In genomic region chr6:158047120-158047518, GRCh38 we compare ENCODE assay signal across 8 cellular contexts.
DNase-seq lines count a peak whose midpoint lies in the region; ATAC-seq and TF ChIP-seq lines count a peak whose summit lies in the region.

No MANE protein-coding gene starts in this region.

- H3K27ac Mint-ChIP-seq in HFFc6: peak overlapping the region; percentile 94

- ATAC-seq in left ventricle myocardium superior (no peak), SK-N-SH treated with all-trans-retinoic acid at 6 μM for 48 hours (no peak)

- peak overlapping the region; percentile 64 for H3K4me3 Mint-ChIP-seq in HFFc6

- intact Hi-C loops in left ventricle myocardium superior (cut with micrococcal nuclease): no loop called here

- H3K27me3 Mint-ChIP-seq in HFFc6 (ENCODE audit: insufficient read depth): peaks cover 3% of the 10 kb centered on the region; the same call in 1 of the 2 replicates

- H3K4me1 Mint-ChIP-seq in HFFc6 (ENCODE audit: low read depth): peaks cover 92% of the 10 kb centered on the region

- no peaks in the 10 kb centered on the region for H3K9me3 Mint-ChIP-seq in HFFc6

- in situ Hi-C loops in GM13976 (cut with MboI; ENCODE audit: low sequenced_read_pairs, unreplicated experiment): no loop called here

- DNase-seq in HFFc6 (peak; percentile 82), left ventricle myocardium superior (peak; percentile 37), NCI-H226 (no peak), dedifferentiated amniotic fluid mesenchymal stem cell (ENCODE audit: extremely low spot score) (no peak), GM13976 (ENCODE audit: low spot score) (no peak)
- DNase-seq in activated CD8-positive, alpha-beta memory T cell treated with anti-CD3 and anti-CD28 coated beads, Interleukin-2, amount 50 U/mL, for 4 hours: peak; percentile 73
- peak; percentile 51 to 71 for DNase-seq in stimulated activated CD8-positive, alpha-beta memory T cell treated with anti-CD3 and anti-CD28 coated beads, Interleukin-2, amount 100 ng/mL, for 48 hours (ENCODE audit: low read depth in 2 of 2)

- peaks cover 74% of the 10 kb centered on the region for H3K36me3 Mint-ChIP-seq in HFFc6 (ENCODE audit: low read depth)

- TF ChIP-seq CTCF in HFFc6 (IDR thresholded peaks at IDR 0.05) (no peak), GM13976 (IDR thresholded peaks at IDR 0.05; ENCODE audit: borderline replicate concordance, control extremely low read depth, extremely low read depth, insufficient read depth, missing control alignments) (no peak)

TF ChIP-seq in SK-N-SH treated with all-trans-retinoic acid at 6 μM for 48 hours, 23 proteins besides CTCF, POLR2A, EP300 and RAD21:
- TF ChIP-seq, protein P1, sequence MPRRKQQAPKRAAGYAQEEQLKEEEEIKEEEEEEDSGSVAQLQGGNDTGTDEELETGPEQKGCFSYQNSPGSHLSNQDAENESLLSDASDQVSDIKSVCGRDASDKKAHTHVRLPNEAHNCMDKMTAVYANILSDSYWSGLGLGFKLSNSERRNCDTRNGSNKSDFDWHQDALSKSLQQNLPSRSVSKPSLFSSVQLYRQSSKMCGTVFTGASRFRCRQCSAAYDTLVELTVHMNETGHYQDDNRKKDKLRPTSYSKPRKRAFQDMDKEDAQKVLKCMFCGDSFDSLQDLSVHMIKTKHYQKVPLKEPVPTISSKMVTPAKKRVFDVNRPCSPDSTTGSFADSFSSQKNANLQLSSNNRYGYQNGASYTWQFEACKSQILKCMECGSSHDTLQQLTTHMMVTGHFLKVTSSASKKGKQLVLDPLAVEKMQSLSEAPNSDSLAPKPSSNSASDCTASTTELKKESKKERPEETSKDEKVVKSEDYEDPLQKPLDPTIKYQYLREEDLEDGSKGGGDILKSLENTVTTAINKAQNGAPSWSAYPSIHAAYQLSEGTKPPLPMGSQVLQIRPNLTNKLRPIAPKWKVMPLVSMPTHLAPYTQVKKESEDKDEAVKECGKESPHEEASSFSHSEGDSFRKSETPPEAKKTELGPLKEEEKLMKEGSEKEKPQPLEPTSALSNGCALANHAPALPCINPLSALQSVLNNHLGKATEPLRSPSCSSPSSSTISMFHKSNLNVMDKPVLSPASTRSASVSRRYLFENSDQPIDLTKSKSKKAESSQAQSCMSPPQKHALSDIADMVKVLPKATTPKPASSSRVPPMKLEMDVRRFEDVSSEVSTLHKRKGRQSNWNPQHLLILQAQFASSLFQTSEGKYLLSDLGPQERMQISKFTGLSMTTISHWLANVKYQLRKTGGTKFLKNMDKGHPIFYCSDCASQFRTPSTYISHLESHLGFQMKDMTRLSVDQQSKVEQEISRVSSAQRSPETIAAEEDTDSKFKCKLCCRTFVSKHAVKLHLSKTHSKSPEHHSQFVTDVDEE (CRISPR knock-in tag; IDR thresholded peaks at IDR 0.05): no peak
- TF ChIP-seq ZC3H10 (CRISPR knock-in tag; IDR thresholded peaks at IDR 0.05) (no peak), ZFP30 (CRISPR knock-in tag; IDR thresholded peaks at IDR 0.05) (no peak), ZNF565 (CRISPR knock-in tag; conservative IDR thresholded peaks at IDR 0.05; ENCODE audit: low read depth) (no peak), ESRRG (CRISPR knock-in tag; IDR thresholded peaks at IDR 0.05) (no peak), ISL1 (CRISPR knock-in tag; IDR thresholded peaks at IDR 0.05) (no peak)
- TF ChIP-seq, protein P2, sequence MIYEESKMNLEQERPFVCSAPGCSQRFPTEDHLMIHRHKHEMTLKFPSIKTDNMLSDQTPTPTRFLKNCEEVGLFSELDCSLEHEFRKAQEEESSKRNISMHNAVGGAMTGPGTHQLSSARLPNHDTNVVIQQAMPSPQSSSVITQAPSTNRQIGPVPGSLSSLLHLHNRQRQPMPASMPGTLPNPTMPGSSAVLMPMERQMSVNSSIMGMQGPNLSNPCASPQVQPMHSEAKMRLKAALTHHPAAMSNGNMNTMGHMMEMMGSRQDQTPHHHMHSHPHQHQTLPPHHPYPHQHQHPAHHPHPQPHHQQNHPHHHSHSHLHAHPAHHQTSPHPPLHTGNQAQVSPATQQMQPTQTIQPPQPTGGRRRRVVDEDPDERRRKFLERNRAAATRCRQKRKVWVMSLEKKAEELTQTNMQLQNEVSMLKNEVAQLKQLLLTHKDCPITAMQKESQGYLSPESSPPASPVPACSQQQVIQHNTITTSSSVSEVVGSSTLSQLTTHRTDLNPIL (CRISPR knock-in tag; IDR thresholded peaks at IDR 0.05; ENCODE audit: low read depth): no peak
TF ChIP-seq in SK-N-SH treated with all-trans-retinoic acid at 6 μM for 48 hours: peak in this region for 0.

Comparison
In these comparisons a context has a peak if more than half of its experiments do, and no peak if none do; other contexts are left out.
1. DNase-seq: peak in HFFc6 (single experiment), activated CD8-positive, alpha-beta memory T cell treated with anti-CD3 and anti-CD28 coated beads, Interleukin-2, amount 50 U/mL, for 4 hours (single experiment), left ventricle myocardium superior (single experiment) and stimulated activated CD8-positive, alpha-beta memory T cell treated with anti-CD3 and anti-CD28 coated beads, Interleukin-2, amount 100 ng/mL, for 48 hours (2 of 2); none in NCI-H226 (single experiment), dedifferentiated amniotic fluid mesenchymal stem cell (single experiment) and GM13976 (single experiment).